In the genomic region with DNA sequence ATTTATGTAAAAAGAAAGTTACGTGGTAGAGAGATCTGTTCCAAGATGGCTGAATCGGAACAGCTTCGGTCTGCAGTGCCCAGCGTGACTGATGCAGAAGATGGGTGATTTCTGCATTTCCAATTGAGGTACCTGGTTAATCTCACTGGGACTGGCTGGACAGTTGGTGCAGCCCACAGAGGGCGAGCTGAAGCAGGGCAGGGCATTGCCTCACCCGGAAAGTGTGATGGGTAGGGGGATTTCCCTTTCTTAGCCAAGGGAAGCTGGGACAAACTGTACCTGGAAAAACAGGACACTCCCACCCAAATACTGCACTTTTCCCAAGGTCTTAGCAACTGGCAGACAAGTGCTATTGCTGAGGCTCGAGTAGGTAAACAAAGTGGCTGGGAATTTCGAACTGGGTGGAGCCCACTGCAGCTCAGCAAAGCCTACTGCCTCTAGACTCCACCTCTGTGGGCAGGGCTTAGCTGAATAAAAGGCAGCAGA, we compare ENCODE assay signal across 10 cellular contexts. TPM values are rescaled to one million over a fixed set of nuclear protein-coding genes. Genes with fewer than 3 reads are reported as not detected.
DNase-seq lines count a peak whose midpoint lies in the region; ATAC-seq and TF ChIP-seq lines count a peak whose summit lies in the region.
"Had no signal": no experiment of that assay in that cellular context is flagged by ENCODE, and none has a peak within 500 bp of the region (broad histone marks: within the 10 kb centered on the region; RNA-seq: fewer than 3 reads in every experiment).

No MANE protein-coding gene starts in this region.

- H3K27me3 ChIP-seq in CD8-positive, alpha-beta T cell (ENCODE audit: insufficient read depth, low read length): no peaks in the 10 kb centered on the region
- no peaks in the 10 kb centered on the region for H3K27me3 ChIP-seq in Caco-2 (replicated peaks; ENCODE audit: control insufficient read depth, insufficient read depth, low read length)

- intact Hi-C loops in CD8-positive, alpha-beta T cell (cut with DNase I, micrococcal nuclease): loop anchor here in 1 of 2 experiments (10.0 kb wide), 1 partner anchor 1984 kb away; no protein-coding TSS in a partner anchor
- intact Hi-C loops in activated T-helper 1 cell treated with anti-CD3 and anti-CD28 coated beads, Interleukin-12 subunit alpha, Interleukin-12 subunit beta, Interleukin-2, Interleukin-4 antibody, amounts not matched to agents 30 ng/mL and 10 ng/mL and 1 ng/mL, durations not matched to agents 14 hours and 24 hours and 36 hours (cut with micrococcal nuclease): no loop called here
- intact Hi-C loops in mucosa of descending colon (cut with DNase I, micrococcal nuclease) (no loop called here), Caco-2 (cut with micrococcal nuclease; ENCODE audit: unreplicated experiment) (no loop called here)

- ATAC-seq in CD8-positive, alpha-beta T cell: peak; percentile 40
- ATAC-seq in HG02798 (IDR thresholded peaks at IDR 0.05; ENCODE audit: poor library complexity, unreplicated experiment) (peak; percentile 36), mucosa of descending colon (peak; percentile 96), HG03175 (IDR thresholded peaks at IDR 0.05; ENCODE audit: unreplicated experiment) (no peak), GM18873 (IDR thresholded peaks at IDR 0.05; ENCODE audit: low FRiP score, unreplicated experiment) (no peak)

- H3K36me3 ChIP-seq in CD8-positive, alpha-beta T cell (ENCODE audit: insufficient read depth, low read length): no peaks in the 10 kb centered on the region
- H3K36me3 ChIP-seq in mucosa of descending colon (ENCODE audit: low read depth): no peaks in the 10 kb centered on the region
- H3K36me3 ChIP-seq in Caco-2 (ENCODE audit: control insufficient read depth, insufficient read depth, low read length): no peaks in the 10 kb centered on the region

- peak overlapping the region; percentile 86 for H3K27ac Mint-ChIP-seq in CD8-positive, alpha-beta T cell
- H3K27ac Mint-ChIP-seq in activated T-helper 1 cell treated with anti-CD3 and anti-CD28 coated beads, Interleukin-12 subunit alpha, Interleukin-12 subunit beta, Interleukin-2, Interleukin-4 antibody, amounts not matched to agents 30 ng/mL and 10 ng/mL and 1 ng/mL, durations not matched to agents 14 hours and 24 hours and 36 hours: no peak overlapping the region
- no peak overlapping the region for H3K27ac Mint-ChIP-seq in Caco-2 (ENCODE audit: unreplicated experiment)

- DNase-seq in CD8-positive, alpha-beta T cell: no peak
- no peak for DNase-seq in activated T-helper 1 cell treated with anti-CD3 and anti-CD28 coated beads, Interleukin-12 subunit alpha, Interleukin-12 subunit beta, Interleukin-2, Interleukin-4 antibody, amounts not matched to agents 30 ng/mL and 10 ng/mL and 1 ng/mL, durations not matched to agents 14 hours and 24 hours and 36 hours (ENCODE audit: low spot score)
- DNase-seq in mucosa of descending colon (peak; percentile 65 to 79 (median 72)), NCI-H2196 treated with DMSO at 0.1 percent for 48 hours (lab: John Stamatoyannopoulos, UW; ENCODE audit: unreplicated experiment) (no peak), Caco-2 (no peak)
- DNase-seq: DMS79 treated with DMSO at 0.1 percent for 48 hours, NCI-H524 had no signal

- CTCF ChIA-PET in CD8-positive, alpha-beta T cell (lab: Charles Lee): interaction anchor here (0.7 to 1.5 kb wide), 3 partner anchors 27 to 451 kb away, joined by 3 to 7 read pairs (median 5); a partner anchor contains a TSS
- CTCF ChIA-PET in Caco-2 (lab: Charles Lee): no interaction called here

- peaks cover 11% of the 10 kb centered on the region for H3K27me3 Mint-ChIP-seq in CD8-positive, alpha-beta T cell (ENCODE audit: low read depth)
- H3K27me3 Mint-ChIP-seq in activated T-helper 1 cell treated with anti-CD3 and anti-CD28 coated beads, Interleukin-12 subunit alpha, Interleukin-12 subunit beta, Interleukin-2, Interleukin-4 antibody, amounts not matched to agents 30 ng/mL and 10 ng/mL and 1 ng/mL, durations not matched to agents 14 hours and 24 hours and 36 hours (ENCODE audit: insufficient read depth): peaks cover 30% of the 10 kb centered on the region
- H3K27me3 Mint-ChIP-seq in Caco-2 (ENCODE audit: insufficient read depth, unreplicated experiment): peaks cover 3% of the 10 kb centered on the region

- peak overlapping the region; percentile 90 for H3K4me3 Mint-ChIP-seq in CD8-positive, alpha-beta T cell
- H3K4me3 Mint-ChIP-seq in activated T-helper 1 cell treated with anti-CD3 and anti-CD28 coated beads, Interleukin-12 subunit alpha, Interleukin-12 subunit beta, Interleukin-2, Interleukin-4 antibody, amounts not matched to agents 30 ng/mL and 10 ng/mL and 1 ng/mL, durations not matched to agents 14 hours and 24 hours and 36 hours: peak overlapping the region; percentile 67
- H3K4me3 Mint-ChIP-seq in Caco-2 (ENCODE audit: unreplicated experiment): no peak overlapping the region

- H3K36me3 Mint-ChIP-seq in CD8-positive, alpha-beta T cell: peaks cover 2% of the 10 kb centered on the region
- H3K36me3 Mint-ChIP-seq in activated T-helper 1 cell treated with anti-CD3 and anti-CD28 coated beads, Interleukin-12 subunit alpha, Interleukin-12 subunit beta, Interleukin-2, Interleukin-4 antibody, amounts not matched to agents 30 ng/mL and 10 ng/mL and 1 ng/mL, durations not matched to agents 14 hours and 24 hours and 36 hours (ENCODE audit: low read depth): no peaks in the 10 kb centered on the region
- peaks cover 14% of the 10 kb centered on the region for H3K36me3 Mint-ChIP-seq in Caco-2 (ENCODE audit: insufficient read depth, unreplicated experiment)

- peak overlapping the region; percentile 20 for H3K27ac ChIP-seq in CD8-positive, alpha-beta T cell (ENCODE audit: low read depth, low read length)

- H3K9me3 ChIP-seq in CD8-positive, alpha-beta T cell (ENCODE audit: low read length): no peaks in the 10 kb centered on the region
- H3K9me3 ChIP-seq in mucosa of descending colon: no peaks in the 10 kb centered on the region
- H3K9me3 ChIP-seq in Caco-2: peaks cover 8% of the 10 kb centered on the region; the same call in 1 of the 2 replicates

- peak overlapping the region; percentile 59 for H3K4me3 ChIP-seq in CD8-positive, alpha-beta T cell (ENCODE audit: low read depth, low read length)
- H3K4me3 ChIP-seq in mucosa of descending colon (no peak overlapping the region), Caco-2 (ENCODE audit: low read depth, low read length) (no peak overlapping the region)

- POLR2A ChIA-PET in CD8-positive, alpha-beta T cell (lab: Charles Lee): interaction anchor here (0.8 kb wide), 1 partner anchor 368 kb away, joined by 3 read pairs; a partner anchor contains a TSS
- POLR2A ChIA-PET in Caco-2 (lab: Charles Lee): interaction anchor here (0.6 kb wide), 1 partner anchor 151 kb away, joined by 4 read pairs; no protein-coding TSS in a partner anchor

- peaks cover 3% of the 10 kb centered on the region for H3K4me1 ChIP-seq in CD8-positive, alpha-beta T cell (ENCODE audit: insufficient read depth, low read length)
- peaks cover 7% of the 10 kb centered on the region for H3K4me1 ChIP-seq in mucosa of descending colon (ENCODE audit: low read depth)
- no peaks in the 10 kb centered on the region for H3K4me1 ChIP-seq in Caco-2

- no TSS peak for BruUV-seq in Caco-2 (replicated peaks; lab: Mats Ljungman, UMichigan)

- no peak for TF ChIP-seq CTCF in CD8-positive, alpha-beta T cell (IDR thresholded peaks at IDR 0.05)
- TF ChIP-seq CTCF in mucosa of descending colon (IDR thresholded peaks at IDR 0.05): no peak
- TF ChIP-seq CTCF in Caco-2 (IDR thresholded peaks at IDR 0.05; ENCODE audit: insufficient read depth in 1 of 2, low read depth in 1 of 2, low read length in 1 of 2, severe bottlenecking in 1 of 2, unreplicated experiment in 1 of 2): no peak

- peaks cover under 1% of the 10 kb centered on the region for H3K9me3 Mint-ChIP-seq in CD8-positive, alpha-beta T cell
- H3K9me3 Mint-ChIP-seq in activated T-helper 1 cell treated with anti-CD3 and anti-CD28 coated beads, Interleukin-12 subunit alpha, Interleukin-12 subunit beta, Interleukin-2, Interleukin-4 antibody, amounts not matched to agents 30 ng/mL and 10 ng/mL and 1 ng/mL, durations not matched to agents 14 hours and 24 hours and 36 hours: peaks cover 2% of the 10 kb centered on the region
- peaks cover 50% of the 10 kb centered on the region for H3K9me3 Mint-ChIP-seq in Caco-2 (ENCODE audit: unreplicated experiment)

- peaks cover 7% of the 10 kb centered on the region for H3K4me1 Mint-ChIP-seq in CD8-positive, alpha-beta T cell (ENCODE audit: low read depth)
- peaks cover 24% of the 10 kb centered on the region for H3K4me1 Mint-ChIP-seq in activated T-helper 1 cell treated with anti-CD3 and anti-CD28 coated beads, Interleukin-12 subunit alpha, Interleukin-12 subunit beta, Interleukin-2, Interleukin-4 antibody, amounts not matched to agents 30 ng/mL and 10 ng/mL and 1 ng/mL, durations not matched to agents 14 hours and 24 hours and 36 hours (ENCODE audit: low read depth)
- peaks cover 14% of the 10 kb centered on the region for H3K4me1 Mint-ChIP-seq in Caco-2 (ENCODE audit: low read depth, unreplicated experiment)

RNA-seq across cellular contexts. Expression of a gene that starts 13.1 kb away (rescaled TPM):
- total RNA-seq in CD8-positive, alpha-beta T cell: 1 to 10 TPM; 7.4 to 8.6 TPM
- 65.6 and 78.2 TPM in 2 replicates for total RNA-seq in activated T-helper 1 cell treated with anti-CD3 and anti-CD28 coated beads, Interleukin-12 subunit alpha, Interleukin-12 subunit beta, Interleukin-2, Interleukin-4 antibody, amounts not matched to agents 30 ng/mL and 10 ng/mL and 1 ng/mL, durations not matched to agents 14 hours and 24 hours and 36 hours
- total RNA-seq in mucosa of descending colon: 100 to 1,000 TPM; 178 to 243 (median 235) TPM
- total RNA-seq in Caco-2 (2022): 172 and 175 TPM in 2 replicates

Comparison
In these comparisons a context has a peak if more than half of its experiments do, and no peak if none do; other contexts are left out.
1. ATAC-seq: peak in CD8-positive, alpha-beta T cell (single experiment), HG02798 (single experiment) and mucosa of descending colon (single experiment); none in HG03175 (single experiment) and GM18873 (single experiment).
2. DNase-seq: peak in mucosa of descending colon (3 of 3); none in CD8-positive, alpha-beta T cell (0 of 7), activated T-helper 1 cell treated with anti-CD3 and anti-CD28 coated beads, Interleukin-12 subunit alpha, Interleukin-12 subunit beta, Interleukin-2, Interleukin-4 antibody, amounts not matched to agents 30 ng/mL and 10 ng/mL and 1 ng/mL, durations not matched to agents 14 hours and 24 hours and 36 hours (single experiment), NCI-H2196 treated with DMSO at 0.1 percent for 48 hours (single experiment) and Caco-2 (0 of 2).